Comparison of ENCODE assay signal across 1 cellular context in genomic region chr11:46235777-46236688, GRCh38.
A peak's percentile ranks its signal among the peaks of the same experiment; 100 is the strongest.
TF ChIP-seq lines count a peak whose summit lies in the region.

No MANE protein-coding gene starts in this region.

TF ChIP-seq in K562, 482 proteins besides CTCF, POLR2A, EP300 and RAD21 (continues in another document):
- TF ChIP-seq CCNT2 (IDR thresholded peaks at IDR 0.05; ENCODE audit: borderline replicate concordance, extremely low read depth, insufficient read length, low read depth, low read length) (no peak), SMAD4 (CRISPR knock-in tag; conservative IDR thresholded peaks at IDR 0.05) (no peak), ZNF512 (tag; IDR thresholded peaks at IDR 0.05) (0 out of 2 replicates have a peak, but pooled peaks have one; percentile 13), ZNF707 (CRISPR knock-in tag; conservative IDR thresholded peaks at IDR 0.05) (no peak), HINFP (tag; conservative IDR thresholded peaks at IDR 0.05; ENCODE audit: low read depth) (no peak), ZNF592 (IDR thresholded peaks at IDR 0.05) (peak; percentile 51), ZNF140 (CRISPR knock-in tag; IDR thresholded peaks at IDR 0.05) (no peak), GATAD2B (IDR thresholded peaks at IDR 0.05; ENCODE audit: borderline replicate concordance) (0 out of 2 replicates have a peak, but pooled peaks have one; percentile 22), TRIM28 (IDR thresholded peaks at IDR 0.05) (peak; percentile 44; the same call in 1 of the 2 replicates), ZNF316 (IDR thresholded peaks at IDR 0.05) (peak; percentile 10; the same call in 1 of the 2 replicates), SPI1 (IDR thresholded peaks at IDR 0.05; ENCODE audit: borderline replicate concordance, low read depth, low read length) (peak; percentile 51), GABPA (tag; conservative IDR thresholded peaks at IDR 0.05; ENCODE audit: low read depth) (no peak), CBX5 (IDR thresholded peaks at IDR 0.05; ENCODE audit: borderline replicate concordance, low read depth) (no peak), CBX3 (IDR thresholded peaks at IDR 0.05; ENCODE audit: borderline replicate concordance in 1 of 2, low read length in 2 of 2) (peak in 1 of 2 experiments; percentile 66; a peak in 1 of 3 replicates), STAG1 (CRISPR knock-in tag; IDR thresholded peaks at IDR 0.05; ENCODE audit: borderline replicate concordance) (no peak), CEBPG (CRISPR knock-in tag; IDR thresholded peaks at IDR 0.05) (no peak), CEBPG (tag; conservative IDR thresholded peaks at IDR 0.05 in 1 of 2, IDR thresholded peaks at IDR 0.05 in 1 of 2) (peak; percentile 74 to 88), TRIM24 (IDR thresholded peaks at IDR 0.05) (0 out of 4 replicates have a peak, but pooled peaks of 1 of the 2 experiments have one; percentile 24), ARID4B (CRISPR knock-in tag; IDR thresholded peaks at IDR 0.05) (no peak), BACH1 (tag; IDR thresholded peaks at IDR 0.05) (no peak), ZFP30 (CRISPR knock-in tag; IDR thresholded peaks at IDR 0.05; ENCODE audit: borderline replicate concordance) (no peak), HDAC2 (IDR thresholded peaks at IDR 0.05) (no peak), PHTF2 (CRISPR knock-in tag; IDR thresholded peaks at IDR 0.05) (no peak), DPF2 (IDR thresholded peaks at IDR 0.05) (peak; percentile 13; the same call in 1 of the 2 replicates), MAFK (IDR thresholded peaks at IDR 0.05; ENCODE audit: low read length) (no peak; the same call in 1 of the 2 replicates), CEBPB (tag; IDR thresholded peaks at IDR 0.05) (peak; percentile 91), ESRRA (IDR thresholded peaks at IDR 0.05; ENCODE audit: borderline replicate concordance, low read depth) (0 out of 2 replicates have a peak, but pooled peaks have one; percentile 38)
- TF ChIP-seq, protein P1, sequence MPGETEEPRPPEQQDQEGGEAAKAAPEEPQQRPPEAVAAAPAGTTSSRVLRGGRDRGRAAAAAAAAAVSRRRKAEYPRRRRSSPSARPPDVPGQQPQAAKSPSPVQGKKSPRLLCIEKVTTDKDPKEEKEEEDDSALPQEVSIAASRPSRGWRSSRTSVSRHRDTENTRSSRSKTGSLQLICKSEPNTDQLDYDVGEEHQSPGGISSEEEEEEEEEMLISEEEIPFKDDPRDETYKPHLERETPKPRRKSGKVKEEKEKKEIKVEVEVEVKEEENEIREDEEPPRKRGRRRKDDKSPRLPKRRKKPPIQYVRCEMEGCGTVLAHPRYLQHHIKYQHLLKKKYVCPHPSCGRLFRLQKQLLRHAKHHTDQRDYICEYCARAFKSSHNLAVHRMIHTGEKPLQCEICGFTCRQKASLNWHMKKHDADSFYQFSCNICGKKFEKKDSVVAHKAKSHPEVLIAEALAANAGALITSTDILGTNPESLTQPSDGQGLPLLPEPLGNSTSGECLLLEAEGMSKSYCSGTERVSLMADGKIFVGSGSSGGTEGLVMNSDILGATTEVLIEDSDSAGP (CRISPR knock-in tag; IDR thresholded peaks at IDR 0.05), result no peak
- TF ChIP-seq, protein P2, sequence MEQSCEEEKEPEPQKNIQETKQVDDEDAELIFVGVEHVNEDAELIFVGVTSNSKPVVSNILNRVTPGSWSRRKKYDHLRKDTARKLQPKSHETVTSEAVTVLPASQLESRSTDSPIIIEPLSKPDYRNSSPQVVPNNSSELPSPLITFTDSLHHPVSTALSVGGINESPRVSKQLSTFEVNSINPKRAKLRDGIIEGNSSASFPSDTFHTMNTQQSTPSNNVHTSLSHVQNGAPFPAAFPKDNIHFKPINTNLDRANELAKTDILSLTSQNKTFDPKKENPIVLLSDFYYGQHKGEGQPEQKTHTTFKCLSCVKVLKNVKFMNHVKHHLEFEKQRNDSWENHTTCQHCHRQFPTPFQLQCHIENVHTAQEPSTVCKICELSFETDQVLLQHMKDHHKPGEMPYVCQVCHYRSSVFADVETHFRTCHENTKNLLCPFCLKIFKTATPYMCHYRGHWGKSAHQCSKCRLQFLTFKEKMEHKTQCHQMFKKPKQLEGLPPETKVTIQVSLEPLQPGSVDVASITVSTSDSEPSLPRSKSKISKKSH (CRISPR knock-in tag; IDR thresholded peaks at IDR 0.05), result no peak
- TF ChIP-seq, protein P3, sequence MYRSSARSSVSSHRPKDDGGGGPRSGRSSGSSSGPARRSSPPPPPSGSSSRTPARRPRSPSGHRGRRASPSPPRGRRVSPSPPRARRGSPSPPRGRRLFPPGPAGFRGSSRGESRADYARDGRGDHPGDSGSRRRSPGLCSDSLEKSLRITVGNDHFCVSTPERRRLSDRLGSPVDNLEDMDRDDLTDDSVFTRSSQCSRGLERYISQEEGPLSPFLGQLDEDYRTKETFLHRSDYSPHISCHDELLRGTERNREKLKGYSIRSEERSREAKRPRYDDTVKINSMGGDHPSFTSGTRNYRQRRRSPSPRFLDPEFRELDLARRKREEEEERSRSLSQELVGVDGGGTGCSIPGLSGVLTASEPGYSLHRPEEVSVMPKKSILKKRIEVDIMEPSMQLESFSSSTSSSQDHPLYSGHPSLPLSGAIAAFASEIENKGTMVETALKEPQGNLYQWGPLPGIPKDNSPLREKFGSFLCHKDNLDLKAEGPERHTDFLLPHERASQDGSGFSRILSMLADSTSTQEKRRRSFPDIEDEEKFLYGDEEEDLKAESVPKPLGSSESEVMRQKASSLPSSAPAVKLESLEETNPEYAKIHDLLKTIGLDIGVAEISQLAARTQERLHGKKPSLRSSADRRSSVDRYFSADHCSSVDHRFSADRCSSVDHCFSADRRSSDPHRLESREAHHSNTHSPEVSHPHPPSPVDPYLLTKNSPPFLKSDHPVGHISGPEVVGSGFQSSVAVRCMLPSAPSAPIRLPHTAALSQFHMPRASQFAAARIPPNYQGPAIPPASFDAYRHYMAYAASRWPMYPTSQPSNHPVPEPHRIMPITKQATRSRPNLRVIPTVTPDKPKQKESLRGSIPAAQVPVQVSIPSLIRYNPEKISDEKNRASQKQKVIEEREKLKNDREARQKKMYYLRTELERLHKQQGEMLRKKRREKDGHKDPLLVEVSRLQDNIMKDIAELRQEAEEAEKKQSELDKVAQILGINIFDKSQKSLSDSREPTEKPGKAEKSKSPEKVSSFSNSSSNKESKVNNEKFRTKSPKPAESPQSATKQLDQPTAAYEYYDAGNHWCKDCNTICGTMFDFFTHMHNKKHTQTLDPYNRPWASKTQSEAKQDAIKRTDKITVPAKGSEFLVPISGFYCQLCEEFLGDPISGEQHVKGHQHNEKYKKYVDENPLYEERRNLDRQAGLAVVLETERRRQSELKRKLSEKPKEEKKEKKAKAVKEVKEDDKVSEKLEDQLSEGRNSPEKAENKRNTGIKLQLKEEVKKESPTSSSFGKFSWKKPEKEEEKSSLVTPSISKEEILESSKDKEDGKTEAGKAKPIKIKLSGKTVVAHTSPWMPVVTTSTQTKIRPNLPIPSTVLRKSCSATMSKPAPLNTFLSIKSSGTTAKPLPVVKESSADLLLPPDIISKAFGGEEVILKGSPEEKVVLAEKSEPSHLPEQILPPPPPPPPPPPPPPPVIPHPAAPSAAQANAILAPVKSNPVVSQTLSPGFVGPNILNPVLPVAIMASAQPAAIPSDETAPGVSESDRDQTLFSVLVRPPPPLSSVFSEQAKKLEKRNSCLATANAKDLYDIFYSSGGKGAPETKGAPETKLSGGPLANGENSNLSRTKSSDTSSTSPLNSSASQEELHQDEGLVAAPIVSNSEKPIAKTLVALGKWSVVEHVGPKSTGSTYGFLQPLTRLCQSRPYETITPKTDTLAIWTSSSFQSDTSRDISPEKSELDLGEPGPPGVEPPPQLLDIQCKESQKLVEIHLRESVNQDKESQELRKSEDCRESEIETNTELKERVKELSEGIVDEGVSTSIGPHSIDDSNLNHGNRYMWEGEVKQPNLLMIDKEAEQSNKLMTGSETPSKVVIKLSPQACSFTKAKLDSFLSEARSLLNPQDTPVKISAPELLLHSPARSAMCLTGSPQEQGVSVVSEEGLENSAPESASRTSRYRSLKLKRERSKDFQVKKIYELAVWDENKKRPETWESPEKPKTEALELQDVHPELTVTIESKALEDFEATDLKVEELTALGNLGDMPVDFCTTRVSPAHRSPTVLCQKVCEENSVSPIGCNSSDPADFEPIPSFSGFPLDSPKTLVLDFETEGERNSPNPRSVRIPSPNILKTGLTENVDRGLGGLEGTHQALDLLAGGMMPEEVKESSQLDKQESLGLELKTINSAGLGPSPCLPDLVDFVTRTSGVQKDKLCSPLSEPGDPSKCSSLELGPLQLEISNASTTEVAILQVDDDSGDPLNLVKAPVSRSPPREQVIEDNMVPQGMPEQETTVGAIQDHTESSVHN (IDR thresholded peaks at IDR 0.05; ENCODE audit: borderline replicate concordance in 1 of 2, low read depth in 1 of 2), result no peak
